Comparison of ENCODE assay signal across 1 cellular context in the genomic region with DNA sequence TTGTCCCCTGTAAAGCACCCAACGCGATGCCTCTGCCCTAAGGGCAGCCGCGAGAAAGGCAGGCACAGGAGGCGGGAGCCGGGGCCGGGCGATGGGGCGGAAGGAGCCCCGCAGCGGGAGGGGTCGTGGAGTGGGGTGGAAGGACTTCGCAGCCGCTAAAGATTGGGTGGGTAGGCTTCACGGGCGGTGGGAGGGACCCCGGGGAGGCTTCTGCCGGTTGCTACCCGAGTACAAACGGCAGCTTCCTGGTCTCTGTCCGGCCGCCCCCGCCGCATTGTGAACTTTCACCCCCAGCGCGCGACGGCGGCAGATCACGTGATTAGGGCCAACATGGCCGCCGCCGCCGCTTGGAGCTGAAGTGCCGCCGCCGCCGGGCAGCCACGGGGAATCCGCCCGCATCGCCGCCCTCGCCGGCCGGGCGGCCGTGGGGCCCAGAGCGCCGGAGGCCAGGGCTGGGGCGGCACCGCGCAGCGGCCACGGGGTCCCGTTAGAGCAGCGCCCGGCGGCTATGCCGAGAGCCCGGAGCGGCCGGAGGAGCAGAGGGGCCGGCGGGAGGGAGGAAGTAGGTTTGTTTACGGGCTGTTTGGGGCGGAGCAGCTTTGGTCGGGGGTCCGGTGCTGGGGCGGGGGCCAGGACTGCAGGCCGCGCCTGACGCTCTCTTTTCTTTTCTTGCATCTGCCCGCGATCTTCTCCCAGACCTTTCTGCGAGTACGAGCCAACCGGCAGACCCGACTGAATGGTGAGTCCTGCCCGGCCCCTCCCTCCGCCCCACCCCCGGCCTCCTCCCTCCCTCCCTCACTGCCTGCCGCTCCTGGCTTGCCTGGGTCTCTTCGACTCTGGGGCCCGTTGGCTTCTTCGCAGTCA.
TF ChIP-seq lines count a peak whose summit lies in the region.

No MANE protein-coding gene starts in this region.

TF ChIP-seq in HCT116, 20 proteins besides CTCF, POLR2A, EP300 and RAD21:
- TF ChIP-seq TCF7L2 (IDR thresholded peaks at IDR 0.05; ENCODE audit: borderline replicate concordance, extremely low read depth, insufficient read depth, insufficient read length) (peak; percentile 14), EZH2 (IDR thresholded peaks at IDR 0.05) (no peak), SP1 (IDR thresholded peaks at IDR 0.05; ENCODE audit: low read depth) (no peak), ZNF274 (IDR thresholded peaks at IDR 0.05; ENCODE audit: low read depth, low read length) (no peak), FOSL1 (IDR thresholded peaks at IDR 0.05; ENCODE audit: low read depth) (no peak), SRF (IDR thresholded peaks at IDR 0.05; ENCODE audit: low read depth) (no peak), POLR2AphosphoS5 (IDR thresholded peaks at IDR 0.05; ENCODE audit: low read depth, low read length) (peak; percentile 88), EZH2phosphoT487 (IDR thresholded peaks at IDR 0.05; ENCODE audit: borderline replicate concordance) (no peak), CBX3 (IDR thresholded peaks at IDR 0.05; ENCODE audit: low read depth) (no peak), ELF1 (IDR thresholded peaks at IDR 0.05; ENCODE audit: borderline replicate concordance, low read depth) (no peak; the same call in 1 of the 2 replicates), YY1 (IDR thresholded peaks at IDR 0.05; ENCODE audit: extremely low read depth, insufficient replicate concordance, low read depth, low read length) (peak; percentile 96), CEBPB (IDR thresholded peaks at IDR 0.05; ENCODE audit: low read depth) (no peak), JUND (IDR thresholded peaks at IDR 0.05) (no peak), SIN3A (IDR thresholded peaks at IDR 0.05; ENCODE audit: low read depth) (peak; percentile 47; the same call in 1 of the 2 replicates), EGR1 (IDR thresholded peaks at IDR 0.05; ENCODE audit: low read depth) (peak; percentile 95), ZFX (IDR thresholded peaks at IDR 0.05) (peak; percentile 61)
- TF ChIP-seq, protein P1, sequence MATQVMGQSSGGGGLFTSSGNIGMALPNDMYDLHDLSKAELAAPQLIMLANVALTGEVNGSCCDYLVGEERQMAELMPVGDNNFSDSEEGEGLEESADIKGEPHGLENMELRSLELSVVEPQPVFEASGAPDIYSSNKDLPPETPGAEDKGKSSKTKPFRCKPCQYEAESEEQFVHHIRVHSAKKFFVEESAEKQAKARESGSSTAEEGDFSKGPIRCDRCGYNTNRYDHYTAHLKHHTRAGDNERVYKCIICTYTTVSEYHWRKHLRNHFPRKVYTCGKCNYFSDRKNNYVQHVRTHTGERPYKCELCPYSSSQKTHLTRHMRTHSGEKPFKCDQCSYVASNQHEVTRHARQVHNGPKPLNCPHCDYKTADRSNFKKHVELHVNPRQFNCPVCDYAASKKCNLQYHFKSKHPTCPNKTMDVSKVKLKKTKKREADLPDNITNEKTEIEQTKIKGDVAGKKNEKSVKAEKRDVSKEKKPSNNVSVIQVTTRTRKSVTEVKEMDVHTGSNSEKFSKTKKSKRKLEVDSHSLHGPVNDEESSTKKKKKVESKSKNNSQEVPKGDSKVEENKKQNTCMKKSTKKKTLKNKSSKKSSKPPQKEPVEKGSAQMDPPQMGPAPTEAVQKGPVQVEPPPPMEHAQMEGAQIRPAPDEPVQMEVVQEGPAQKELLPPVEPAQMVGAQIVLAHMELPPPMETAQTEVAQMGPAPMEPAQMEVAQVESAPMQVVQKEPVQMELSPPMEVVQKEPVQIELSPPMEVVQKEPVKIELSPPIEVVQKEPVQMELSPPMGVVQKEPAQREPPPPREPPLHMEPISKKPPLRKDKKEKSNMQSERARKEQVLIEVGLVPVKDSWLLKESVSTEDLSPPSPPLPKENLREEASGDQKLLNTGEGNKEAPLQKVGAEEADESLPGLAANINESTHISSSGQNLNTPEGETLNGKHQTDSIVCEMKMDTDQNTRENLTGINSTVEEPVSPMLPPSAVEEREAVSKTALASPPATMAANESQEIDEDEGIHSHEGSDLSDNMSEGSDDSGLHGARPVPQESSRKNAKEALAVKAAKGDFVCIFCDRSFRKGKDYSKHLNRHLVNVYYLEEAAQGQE (IDR thresholded peaks at IDR 0.05; ENCODE audit: low read depth): no peak
- TF ChIP-seq, protein P2, sequence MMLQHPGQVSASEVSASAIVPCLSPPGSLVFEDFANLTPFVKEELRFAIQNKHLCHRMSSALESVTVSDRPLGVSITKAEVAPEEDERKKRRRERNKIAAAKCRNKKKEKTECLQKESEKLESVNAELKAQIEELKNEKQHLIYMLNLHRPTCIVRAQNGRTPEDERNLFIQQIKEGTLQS (IDR thresholded peaks at IDR 0.05): no peak
- TF ChIP-seq, protein P3, sequence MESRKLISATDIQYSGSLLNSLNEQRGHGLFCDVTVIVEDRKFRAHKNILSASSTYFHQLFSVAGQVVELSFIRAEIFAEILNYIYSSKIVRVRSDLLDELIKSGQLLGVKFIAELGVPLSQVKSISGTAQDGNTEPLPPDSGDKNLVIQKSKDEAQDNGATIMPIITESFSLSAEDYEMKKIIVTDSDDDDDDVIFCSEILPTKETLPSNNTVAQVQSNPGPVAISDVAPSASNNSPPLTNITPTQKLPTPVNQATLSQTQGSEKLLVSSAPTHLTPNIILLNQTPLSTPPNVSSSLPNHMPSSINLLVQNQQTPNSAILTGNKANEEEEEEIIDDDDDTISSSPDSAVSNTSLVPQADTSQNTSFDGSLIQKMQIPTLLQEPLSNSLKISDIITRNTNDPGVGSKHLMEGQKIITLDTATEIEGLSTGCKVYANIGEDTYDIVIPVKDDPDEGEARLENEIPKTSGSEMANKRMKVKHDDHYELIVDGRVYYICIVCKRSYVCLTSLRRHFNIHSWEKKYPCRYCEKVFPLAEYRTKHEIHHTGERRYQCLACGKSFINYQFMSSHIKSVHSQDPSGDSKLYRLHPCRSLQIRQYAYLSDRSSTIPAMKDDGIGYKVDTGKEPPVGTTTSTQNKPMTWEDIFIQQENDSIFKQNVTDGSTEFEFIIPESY (IDR thresholded peaks at IDR 0.05; ENCODE audit: extremely low read depth, insufficient replicate concordance, low read length): peak; percentile 46
- TF ChIP-seq, protein P4, sequence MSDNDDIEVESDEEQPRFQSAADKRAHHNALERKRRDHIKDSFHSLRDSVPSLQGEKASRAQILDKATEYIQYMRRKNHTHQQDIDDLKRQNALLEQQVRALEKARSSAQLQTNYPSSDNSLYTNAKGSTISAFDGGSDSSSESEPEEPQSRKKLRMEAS (IDR thresholded peaks at IDR 0.05): peak; percentile 85
